Comparison of ENCODE assay signal across 25 cellular contexts in the genomic region with DNA sequence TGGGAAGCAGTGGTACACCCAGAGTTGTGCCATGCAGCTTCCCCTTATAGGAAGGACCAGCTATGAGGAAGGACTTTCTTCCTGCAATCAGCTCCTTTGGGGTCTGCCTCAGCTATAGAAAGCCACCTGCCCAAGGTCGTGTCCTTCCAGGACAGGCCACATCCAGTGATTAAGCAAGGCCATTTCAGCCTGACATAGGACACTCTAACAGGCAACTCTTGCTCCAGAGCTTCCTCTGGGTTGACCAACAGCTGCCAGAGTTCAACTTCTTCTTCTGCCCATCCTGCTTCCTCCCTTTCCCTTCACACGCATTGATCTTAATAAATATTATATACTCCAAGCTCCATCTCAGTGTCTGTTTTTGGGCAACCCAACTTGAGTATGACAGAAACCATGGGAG. TPM values are rescaled to one million over a fixed set of nuclear protein-coding genes. Genes with fewer than 3 reads are reported as not detected.
"Had no signal": no experiment of that assay in that cellular context is flagged by ENCODE, and none has a peak within 500 bp of the region (broad histone marks: within the 10 kb centered on the region; RNA-seq: fewer than 3 reads in every experiment).

No MANE protein-coding gene starts in this region.

- H3K36me3 Mint-ChIP-seq: naive B cell; stimulated activated effector memory CD8-positive, alpha-beta T cell treated with anti-CD3 and anti-CD28 coated beads, Interleukin-12 subunit alpha, Interleukin-12 subunit beta, amount 100 ng/mL, for 72 hours had no signal

- H3K9me3 Mint-ChIP-seq: naive B cell; stimulated activated effector memory CD8-positive, alpha-beta T cell treated with anti-CD3 and anti-CD28 coated beads, Interleukin-12 subunit alpha, Interleukin-12 subunit beta, amount 100 ng/mL, for 72 hours; stimulated activated naive CD8-positive, alpha-beta T cell treated with anti-CD3 and anti-CD28 coated beads, Interleukin-15, Interleukin-2, amounts not matched to agents 100 ng/mL and 50 ng/mL, for 24 hours had no signal

- ATAC-seq: left colon; left ventricle myocardium superior; psoas muscle; right lobe of liver; stimulated activated effector memory CD8-positive, alpha-beta T cell treated with anti-CD3 and anti-CD28 coated beads, Interleukin-12 subunit alpha, Interleukin-12 subunit beta, amount 100 ng/mL, for 72 hours had no signal

- H3K79me2 ChIP-seq: hepatocyte had no signal

- H3K4me1 Mint-ChIP-seq: naive B cell; stimulated activated effector memory CD8-positive, alpha-beta T cell treated with anti-CD3 and anti-CD28 coated beads, Interleukin-12 subunit alpha, Interleukin-12 subunit beta, amount 100 ng/mL, for 72 hours had no signal

- H3K9me3 ChIP-seq: neutrophil, psoas muscle, right lobe of liver, tibial artery, upper lobe of left lung, vagina had no signal

- H3K27me3 ChIP-seq: hepatocyte, right lobe of liver, tibial artery, upper lobe of left lung, vagina had no signal

- H3K4me3 ChIP-seq: coronary artery, hepatocyte, psoas muscle, right lobe of liver, tibial artery, upper lobe of left lung, vagina had no signal

- H3K27ac Mint-ChIP-seq: naive B cell; stimulated activated effector memory CD8-positive, alpha-beta T cell treated with anti-CD3 and anti-CD28 coated beads, Interleukin-12 subunit alpha, Interleukin-12 subunit beta, amount 100 ng/mL, for 72 hours; stimulated activated naive CD8-positive, alpha-beta T cell treated with anti-CD3 and anti-CD28 coated beads, Interleukin-15, Interleukin-2, amounts not matched to agents 100 ng/mL and 50 ng/mL, for 24 hours had no signal

- H3K4me2 ChIP-seq: hepatocyte had no signal

- DNase-seq: effector CD8-positive, alpha-beta T cell; foreskin melanocyte; head of caudate nucleus; kidney; left colon; left ventricle myocardium superior; mesendoderm; naive B cell; psoas muscle; retina; right lobe of liver; stimulated activated CD4-positive, alpha-beta T cell treated with anti-CD3 and anti-CD28 coated beads, Interleukin-4, amount 100 ng/mL, for 1 hour; stimulated activated CD8-positive, alpha-beta memory T cell treated with anti-CD3 and anti-CD28 coated beads, Interleukin-4, amount 100 ng/mL, for 48 hours; tibial artery; upper lobe of left lung had no signal

- H3K36me3 ChIP-seq: neutrophil, right lobe of liver, tibial artery, upper lobe of left lung, vagina had no signal

- H3K4me3 Mint-ChIP-seq: naive B cell; stimulated activated effector memory CD8-positive, alpha-beta T cell treated with anti-CD3 and anti-CD28 coated beads, Interleukin-12 subunit alpha, Interleukin-12 subunit beta, amount 100 ng/mL, for 72 hours; stimulated activated naive CD8-positive, alpha-beta T cell treated with anti-CD3 and anti-CD28 coated beads, Interleukin-15, Interleukin-2, amounts not matched to agents 100 ng/mL and 50 ng/mL, for 24 hours had no signal

- H3K4me1 ChIP-seq: psoas muscle, right lobe of liver, tibial artery, vagina had no signal

- H3K27ac ChIP-seq: coronary artery, hepatocyte, neutrophil, psoas muscle, right lobe of liver, tibial artery, upper lobe of left lung, vagina had no signal

- H2AFZ ChIP-seq: hepatocyte had no signal

RNA-seq across cellular contexts. Expression of gene LRP2, which starts 12.8 kb away (rescaled TPM):
- total RNA-seq: dermis microvascular lymphatic vessel endothelial cell, left colon, lung microvascular endothelial cell, osteoblast, vagina had no signal
- polyA plus RNA-seq: esophagus, psoas muscle had no signal
